ENCODE assay signal across 8 cellular contexts in the genomic region with DNA sequence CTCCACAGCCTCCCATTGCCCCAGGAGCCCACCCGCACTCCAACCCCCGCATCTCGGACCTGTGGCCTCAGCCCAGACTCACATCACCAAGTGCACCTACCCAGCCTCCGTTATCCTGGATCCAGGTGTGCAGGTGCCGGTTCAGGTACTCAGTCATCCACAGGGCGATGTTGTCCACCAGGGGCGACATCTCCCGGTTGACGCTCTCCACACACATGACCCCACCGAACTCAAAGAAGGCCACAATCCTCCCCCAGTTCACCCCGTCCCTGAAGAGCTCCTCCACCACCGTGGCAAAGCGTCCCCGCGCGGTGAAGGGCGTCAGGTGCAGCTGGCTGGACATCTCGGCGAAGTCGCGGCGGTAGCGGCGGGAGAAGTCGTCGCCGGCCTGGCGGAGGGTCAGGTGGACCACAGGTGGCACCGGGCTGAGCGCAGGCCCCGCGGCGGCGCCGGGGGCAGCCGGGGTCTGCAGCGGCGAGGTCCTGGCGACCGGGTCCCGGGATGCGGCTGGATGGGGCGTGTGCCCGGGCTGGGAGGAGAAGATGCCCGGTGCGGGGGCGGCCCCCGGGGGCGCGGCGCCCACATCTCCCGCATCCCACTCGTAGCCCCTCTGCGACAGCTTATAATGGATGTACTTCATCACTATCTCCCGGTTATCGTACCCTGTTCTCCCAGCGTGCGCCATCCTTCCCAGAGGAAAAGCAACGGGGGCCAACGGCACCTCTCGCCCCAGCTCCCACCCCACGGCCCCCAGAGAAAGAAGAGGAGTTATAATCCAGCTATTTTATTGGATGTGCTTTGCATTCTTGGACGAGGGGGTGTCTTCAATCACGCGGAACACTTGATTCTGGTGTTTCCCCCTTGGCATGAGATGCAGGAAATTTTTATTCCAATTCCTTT. TPM values are rescaled to one million over a fixed set of nuclear protein-coding genes. Genes with fewer than 3 reads are reported as not detected.
DNase-seq lines count a peak whose midpoint lies in the region; ATAC-seq, FAIRE-seq and TF ChIP-seq lines count a peak whose summit lies in the region.

No MANE protein-coding gene starts in this region.

- H3K4me1 ChIP-seq in ES-I3 (ENCODE audit: insufficient read depth, low read length) = peaks cover 4% of the 10 kb centered on the region
- peaks cover 65% of the 10 kb centered on the region for H3K4me1 ChIP-seq in Loucy (ENCODE audit: insufficient read depth, low read length, poor library complexity, severe bottlenecking)
- H3K4me1 ChIP-seq in K562 (replicated peaks in 1 of 2; ENCODE audit: control insufficient read depth in 2 of 2, insufficient read depth in 2 of 2, low read length in 2 of 2) = peaks cover 9 to 17% of the 10 kb centered on the region in 2 experiments; a peak in 4 of 5 replicates

- peaks cover 56% of the 10 kb centered on the region for H4K20me1 ChIP-seq in Loucy (ENCODE audit: insufficient read depth, low read length, poor library complexity, severe bottlenecking)
- no peaks in the 10 kb centered on the region for H4K20me1 ChIP-seq in K562 (replicated peaks; ENCODE audit: control insufficient read depth, insufficient read depth, low read length)

- WGBS in K562 (ENCODE audit: insufficient coverage, low coverage, missing lambda C conversion rate) = 57% methylated on average over 13 of the region's 65 CpGs

- CTCF ChIA-PET in K562 (lab: Yijun Ruan, JAX; ENCODE audit: low intra/inter-chr PET ratio) = no interaction called here

- H3K36me3 ChIP-seq in ES-I3 (ENCODE audit: insufficient read depth, low read length) (no peaks in the 10 kb centered on the region), Loucy (ENCODE audit: insufficient read depth, low read length) (no peaks in the 10 kb centered on the region), K562 (ENCODE audit: control insufficient read depth, insufficient read depth, low read length) (no peaks in the 10 kb centered on the region)

- POLR2A ChIA-PET in K562 (lab: Yijun Ruan, JAX) = interaction anchor here (0.6 kb wide), 1 partner anchor 910 kb away, joined by 3 read pairs; no protein-coding TSS in a partner anchor

- H3K9me1 ChIP-seq in K562 (ENCODE audit: control insufficient read depth, insufficient read depth, low read length) = no peaks in the 10 kb centered on the region

- no peak overlapping the region for H3K27ac ChIP-seq in K562 (ENCODE audit: extremely low read depth, low read depth, low read length)

- FAIRE-seq in K562 (lab: Jason Lieb, UNC) = no peak

- TF ChIP-seq RAD21 in K562 (CRISPR knock-in tag; conservative IDR thresholded peaks at IDR 0.05 in 1 of 2, IDR thresholded peaks at IDR 0.05 in 1 of 2) = no peak

- no peaks in the 10 kb centered on the region for H3K9me2 ChIP-seq in Loucy (replicated peaks; ENCODE audit: low read depth, low read length)

- ATAC-seq in GM21528 (IDR thresholded peaks at IDR 0.05; ENCODE audit: low FRiP score, unreplicated experiment) = peak; percentile 40
- ATAC-seq in K562 = no peak

- no peak overlapping the region for H2AFZ ChIP-seq in Loucy (ENCODE audit: low read length)
- no peak overlapping the region for H2AFZ ChIP-seq in K562 (ENCODE audit: low read depth, low read length)

- H3K27me3 ChIP-seq in Loucy (ENCODE audit: insufficient read depth, low read length, poor library complexity, severe bottlenecking) (peaks cover 7% of the 10 kb centered on the region), K562 (ENCODE audit: control insufficient read depth in 2 of 2, insufficient read depth in 2 of 2, low read length in 2 of 2) (peaks cover 0 to 10% of the 10 kb centered on the region in 2 experiments; a peak in 2 of 5 replicates)

- no peak for TF ChIP-seq POLR2A in K562 (conservative IDR thresholded peaks at IDR 0.05)

- H3K9ac ChIP-seq in ES-I3 (ENCODE audit: low read depth, low read length) = peak overlapping the region; percentile 76; the same call in 1 of the 2 replicates
- peak overlapping the region; percentile 93 for H3K9ac ChIP-seq in Loucy (ENCODE audit: low read depth, low read length, poor library complexity, severe bottlenecking)
- no peak overlapping the region for H3K9ac ChIP-seq in K562 (ENCODE audit: insufficient read depth in 1 of 2, low read depth in 2 of 2, low read length in 2 of 2)

- H3K4me2 ChIP-seq in Loucy (ENCODE audit: low read depth, low read length, poor library complexity, severe bottlenecking) = peak overlapping the region; percentile 97
- H3K4me2 ChIP-seq in K562 (ENCODE audit: insufficient read depth, low read length) = no peak overlapping the region

- H3K4me3 ChIP-seq in Loucy (ENCODE audit: low read length, poor library complexity, severe bottlenecking) = peak overlapping the region; percentile 96
- H3K4me3 ChIP-seq in K562 = no peak overlapping the region

- TF ChIP-seq EP300 in K562 (IDR thresholded peaks at IDR 0.05; ENCODE audit: low read length) = no peak

- H3F3A ChIP-seq in Loucy (ENCODE audit: low read depth) = peaks cover 8% of the 10 kb centered on the region; the same call in 1 of the 2 replicates

- no TSS peak for BruUV-seq in K562 (replicated peaks; lab: Mats Ljungman, UMichigan)

- TF ChIP-seq CTCF in Loucy (conservative IDR thresholded peaks at IDR 0.05; ENCODE audit: low read length) (peak; percentile 91), K562 (IDR thresholded peaks at IDR 0.05 in 2 of 3, conservative IDR thresholded peaks at IDR 0.05 in 1 of 3; ENCODE audit: insufficient read depth in 2 of 3, low read depth in 1 of 3, low read length in 3 of 3) (no peak)

- DNase-seq in T-helper 2 cell (peak; percentile 49 to 93 (median 74)), K562 (ENCODE audit: extremely low read depth in 1 of 4, low spot score in 3 of 4) (no peak), islet precursor cell (peak; percentile 71), putamen (ENCODE audit: low spot score) (no peak)
- DNase-seq in stimulated activated CD4-positive, alpha-beta T cell treated with anti-CD3 and anti-CD28 coated beads, Interleukin-1b, Interleukin-23, amount 100 ng/mL, for 1 hour (ENCODE audit: low read depth in 2 of 2) = peak; percentile 54 to 59

- H3K9me3 ChIP-seq in ES-I3 (ENCODE audit: control insufficient read depth, insufficient read depth, low read length) (no peaks in the 10 kb centered on the region), Loucy (ENCODE audit: insufficient read depth, low read depth, low read length) (no peaks in the 10 kb centered on the region), K562 (replicated peaks; ENCODE audit: control insufficient read depth, insufficient read depth, low read depth, low read length) (no peaks in the 10 kb centered on the region)

- intact Hi-C loops in K562 (cut with micrococcal nuclease) = no loop called here

- in situ Hi-C loops in K562 (cut with MboI) = loop anchor here (5.0 kb wide), 1 partner anchor 301 kb away; no protein-coding TSS in a partner anchor

- H3K79me2 ChIP-seq in Loucy (ENCODE audit: insufficient read depth, low read length) = peaks cover 63% of the 10 kb centered on the region
- no peaks in the 10 kb centered on the region for H3K79me2 ChIP-seq in K562 (ENCODE audit: control insufficient read depth, insufficient read depth, low read length)

RNA-seq across cellular contexts. Expression of a gene that starts 1.3 kb away (rescaled TPM):
- total RNA-seq in K562 (2011; cell fraction: chromatin; rRNA removed; ENCODE audit: low replicate concordance) = 1.1 and 2.6 TPM in 2 replicates
- total RNA-seq in K562 (2011; cell fraction: nucleolus; rRNA removed) = 1.0 and 1.2 TPM in 2 replicates
- total RNA-seq in K562 (2011; cell fraction: nucleoplasm; rRNA removed) = 2.5 and 3.2 TPM in 2 replicates
- total RNA-seq in K562 (2014; rRNA removed) (0.50 and 0.65 TPM in 2 replicates), K562 (2014; rRNA removed; fragmentation: Illumina TruSeq; extraction: Trizol) (0.80 and 0.91 TPM in 2 replicates), K562 (2015; rRNA removed; fragmentation: Illumina TruSeq; extraction: Trizol) (0.76 and 0.98 TPM in 2 replicates), K562 (2021) (1.1 and 1.2 TPM in 2 replicates)
- polyA plus RNA-seq in K562 (2011; rRNA removed) (0.43 and 0.78 TPM in 2 replicates), K562 (2014; fragmentation: Illumina TruSeq; extraction: Trizol) (0.65 and 0.72 TPM in 2 replicates), K562 (2014; fragmentation: Nextera tagmentation; extraction: Ambion mirVana) (under 1 TPM; 0.10 to 0.18 TPM), K562 (2014; rRNA removed) (0.23 and 0.62 TPM in 2 replicates)
- polyA plus RNA-seq in K562 (2011; cell fraction: cytosol; rRNA removed) = 0.37 and 0.61 TPM in 2 replicates
- 0.44 and 0.75 TPM in 2 replicates for polyA plus RNA-seq in K562 (2011; cell fraction: nucleus; rRNA removed)
- 0.66 and 0.75 TPM in 2 replicates for polyA plus RNA-seq in K562 (2012)
- polyA minus RNA-seq in K562 (2011; rRNA and poly(A)+ RNA removed) = 1.3 and 2.3 TPM in 2 replicates
- 0.82 and 1.0 TPM in 2 replicates for polyA minus RNA-seq in K562 (2011; cell fraction: cytosol; rRNA and poly(A)+ RNA removed)
- 2.4 and 2.8 TPM in 2 replicates for polyA minus RNA-seq in K562 (2011; cell fraction: nucleus; rRNA and poly(A)+ RNA removed)

RNA-seq across cellular contexts. Expression of a gene that starts 48.8 kb away (rescaled TPM):
- 33.0 and 35.3 TPM in 2 replicates for total RNA-seq in K562 (2011; cell fraction: chromatin; rRNA removed; ENCODE audit: low replicate concordance)
- 30.9 and 34.0 TPM in 2 replicates for total RNA-seq in K562 (2011; cell fraction: nucleolus; rRNA removed)
- 47.4 and 52.4 TPM in 2 replicates for total RNA-seq in K562 (2011; cell fraction: nucleoplasm; rRNA removed)
- 11.3 and 12.4 TPM in 2 replicates for total RNA-seq in K562 (2014; rRNA removed)
- total RNA-seq in K562 (2014; rRNA removed; fragmentation: Illumina TruSeq; extraction: Trizol) = 12.6 and 13.5 TPM in 2 replicates
- 7.3 and 8.3 TPM in 2 replicates for total RNA-seq in K562 (2015; rRNA removed; fragmentation: Illumina TruSeq; extraction: Trizol)
- total RNA-seq in K562 (2021) = 19.8 and 24.7 TPM in 2 replicates
- polyA plus RNA-seq in K562 (2011; rRNA removed) = 10.9 and 17.7 TPM in 2 replicates
- polyA plus RNA-seq in K562 (2011; cell fraction: cytosol; rRNA removed) = 7.5 and 11.9 TPM in 2 replicates
- 12.1 and 14.4 TPM in 2 replicates for polyA plus RNA-seq in K562 (2011; cell fraction: nucleus; rRNA removed)
- polyA plus RNA-seq in K562 (2012) = 12.4 and 17.1 TPM in 2 replicates
- 15.5 and 15.8 TPM in 2 replicates for polyA plus RNA-seq in K562 (2014; fragmentation: Illumina TruSeq; extraction: Trizol)
- 1 to 10 TPM; 4.0 to 5.3 TPM for polyA plus RNA-seq in K562 (2014; fragmentation: Nextera tagmentation; extraction: Ambion mirVana)
- polyA plus RNA-seq in K562 (2014; rRNA removed) = 10.8 TPM in 2 replicates
- polyA minus RNA-seq in K562 (2011; rRNA and poly(A)+ RNA removed) = 17.6 and 22.3 TPM in 2 replicates
- polyA minus RNA-seq in K562 (2011; cell fraction: cytosol; rRNA and poly(A)+ RNA removed) = 8.9 and 16.7 TPM in 2 replicates
- 10.0 and 13.8 TPM in 2 replicates for polyA minus RNA-seq in K562 (2011; cell fraction: nucleus; rRNA and poly(A)+ RNA removed)

Comparison
In these comparisons a context has a peak if more than half of its experiments do, and no peak if none do; other contexts are left out.
1. H3K9ac ChIP-seq: peak in ES-I3 (single experiment) and Loucy (single experiment); none in K562 (0 of 2).
2. DNase-seq: peak in T-helper 2 cell (5 of 5), islet precursor cell (single experiment) and stimulated activated CD4-positive, alpha-beta T cell treated with anti-CD3 and anti-CD28 coated beads, Interleukin-1b, Interleukin-23, amount 100 ng/mL, for 1 hour (2 of 2); none in K562 (0 of 4) and putamen (single experiment).